In genomic region chr4:152164561-152164960, GRCh38 we compare ENCODE assay signal across 1 cellular context.
TF ChIP-seq lines count a peak whose summit lies in the region.

No MANE protein-coding gene starts in this region.

TF ChIP-seq in H1, 55 proteins besides CTCF, POLR2A, EP300 and RAD21 (continued from another document):
- TF ChIP-seq, protein P1, sequence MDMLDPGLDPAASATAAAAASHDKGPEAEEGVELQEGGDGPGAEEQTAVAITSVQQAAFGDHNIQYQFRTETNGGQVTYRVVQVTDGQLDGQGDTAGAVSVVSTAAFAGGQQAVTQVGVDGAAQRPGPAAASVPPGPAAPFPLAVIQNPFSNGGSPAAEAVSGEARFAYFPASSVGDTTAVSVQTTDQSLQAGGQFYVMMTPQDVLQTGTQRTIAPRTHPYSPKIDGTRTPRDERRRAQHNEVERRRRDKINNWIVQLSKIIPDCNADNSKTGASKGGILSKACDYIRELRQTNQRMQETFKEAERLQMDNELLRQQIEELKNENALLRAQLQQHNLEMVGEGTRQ (IDR thresholded peaks at IDR 0.05; ENCODE audit: low read length): no peak
- TF ChIP-seq KDM1A (IDR thresholded peaks at IDR 0.05; ENCODE audit: borderline replicate concordance, low read length): no peak
- TF ChIP-seq HDAC2 (IDR thresholded peaks at IDR 0.05; ENCODE audit: borderline replicate concordance in 1 of 2, low read depth in 2 of 2, low read length in 2 of 2): no peak
